Comparison of ENCODE assay signal across 10 cellular contexts in genomic region chr2:140187086-140187485, GRCh38.
"Had no signal": no experiment of that assay in that cellular context is flagged by ENCODE, and none has a peak within 500 bp of the region (broad histone marks: within the 10 kb centered on the region; RNA-seq: fewer than 3 reads in every experiment).

No MANE protein-coding gene starts in this region.

- H3K27ac ChIP-seq: HL-60, KMS-11 had no signal

- H3K4me3 Mint-ChIP-seq: IgD-negative memory B cell had no signal

- H3K4me2 ChIP-seq: KMS-11 had no signal

- H3K27ac Mint-ChIP-seq: IgD-negative memory B cell had no signal

- H3K27me3 Mint-ChIP-seq: IgD-negative memory B cell had no signal

- H3K4me3 ChIP-seq: K562 had no signal

- FAIRE-seq: HTR-8/SVneo, K562 had no signal

- DNase-seq: IMR-90, Karpas-422, Kasumi-1, KBM-7, KG1 had no signal

- H3K9ac ChIP-seq: KMS-11 had no signal

- H3K4me1 Mint-ChIP-seq: IgD-negative memory B cell had no signal

- ATAC-seq: K562 had no signal
